Comparison of ENCODE assay signal across 8 cellular contexts in genomic region chr7:101245147-101245668, GRCh38. TPM values are rescaled to one million over a fixed set of nuclear protein-coding genes. Genes with fewer than 3 reads are reported as not detected.
DNase-seq lines count a peak whose midpoint lies in the region; ATAC-seq and TF ChIP-seq lines count a peak whose summit lies in the region.

No MANE protein-coding gene starts in this region.

- DNase-seq in NCI-H510A (lab: John Stamatoyannopoulos, UW) (peak; percentile 81), NCI-H510A treated with DMSO at 0.1 percent for 48 hours (lab: John Stamatoyannopoulos, UW) (no peak), activated B cell treated with CpG ODN at 0.5 μM for 24 hours (no peak), substantia nigra (lab: John Stamatoyannopoulos, UW) (peak in 1 of 49 donors; percentile 45), germinal center (ENCODE audit: low spot score) (no peak), NCI-H2196 (lab: John Stamatoyannopoulos, UW; ENCODE audit: unreplicated experiment) (no peak)

- H3K27me3 ChIP-seq in iPS-15b (ENCODE audit: control insufficient read depth, insufficient read depth, low read length) = no peaks in the 10 kb centered on the region

- H3K9me3 Mint-ChIP-seq in activated B cell treated with CpG ODN at 0.5 μM for 24 hours = no peaks in the 10 kb centered on the region

- ATAC-seq in activated B cell treated with CpG ODN at 0.5 μM for 24 hours (ENCODE audit: low read depth) (no peak), GM18861 (IDR thresholded peaks at IDR 0.05; ENCODE audit: unreplicated experiment) (no peak)

- CTCF ChIA-PET in activated B cell treated with CpG ODN at 0.5 μM for 24 hours (lab: Charles Lee) = interaction anchor here (0.9 to 4.9 kb wide), 4 partner anchors 28 to 106 kb away, joined by 3 to 55 read pairs (median 20); partner anchors contain the start of genes PLOD3 and ZNHIT1

- no peaks in the 10 kb centered on the region for H3K9me3 ChIP-seq in iPS-15b (ENCODE audit: control insufficient read depth, insufficient read depth, low read length)

- H3K4me1 ChIP-seq in iPS-15b (ENCODE audit: control insufficient read depth, insufficient read depth, low read length) = peaks cover 3% of the 10 kb centered on the region

- peak overlapping the region; percentile 100 for H3K4me3 ChIP-seq in iPS-15b (ENCODE audit: low read depth, low read length)

- intact Hi-C loops in activated B cell treated with CpG ODN at 0.5 μM for 24 hours (cut with micrococcal nuclease) = loop anchor here (2.0 kb wide), 3 partner anchors 38 to 76 kb away; partner anchors contain the start of gene IFT22

- peaks cover 46% of the 10 kb centered on the region for H3K4me1 Mint-ChIP-seq in activated B cell treated with CpG ODN at 0.5 μM for 24 hours

- H3K27ac ChIP-seq in substantia nigra (ENCODE audit: low read depth, low read length, poor library complexity, severe bottlenecking) = peak overlapping the region; percentile 100

- peak overlapping the region; percentile 95 for H3K4me3 Mint-ChIP-seq in activated B cell treated with CpG ODN at 0.5 μM for 24 hours

- no peak overlapping the region for H3K9ac ChIP-seq in iPS-15b (ENCODE audit: low read depth, low read length)

- H3K27ac Mint-ChIP-seq in activated B cell treated with CpG ODN at 0.5 μM for 24 hours = peak overlapping the region; percentile 95

- peaks cover 35% of the 10 kb centered on the region for H3K36me3 Mint-ChIP-seq in activated B cell treated with CpG ODN at 0.5 μM for 24 hours (ENCODE audit: low read depth)

- POLR2A ChIA-PET in activated B cell treated with CpG ODN at 0.5 μM for 24 hours (lab: Charles Lee) = interaction anchor here (0.6 to 3.0 kb wide), 4 partner anchors 28 to 1629 kb away, joined by 3 to 44 read pairs (median 6); partner anchors contain the start of genes PLOD3, SRRT, VGF and ZNHIT1

- no peak for TF ChIP-seq CTCF in activated B cell treated with CpG ODN at 0.5 μM for 24 hours (IDR thresholded peaks at IDR 0.05)

- peaks cover 8% of the 10 kb centered on the region for H3K36me3 ChIP-seq in iPS-15b (ENCODE audit: control insufficient read depth, insufficient read depth, low read length)

- H3K27me3 Mint-ChIP-seq in activated B cell treated with CpG ODN at 0.5 μM for 24 hours = no peaks in the 10 kb centered on the region

RNA-seq across cellular contexts. Expression of gene FIS1, which starts 0.3 kb away (rescaled TPM):
- 113 and 117 TPM in 2 replicates for total RNA-seq in activated B cell treated with CpG ODN at 0.5 μM for 24 hours

RNA-seq across cellular contexts. Expression of gene CLDN15, which starts 7.6 kb away (rescaled TPM):
- total RNA-seq in activated B cell treated with CpG ODN at 0.5 μM for 24 hours = 16.6 and 21.0 TPM in 2 replicates

RNA-seq across cellular contexts. Expression of gene ZNHIT1, which starts 27.2 kb away (rescaled TPM):
- total RNA-seq in activated B cell treated with CpG ODN at 0.5 μM for 24 hours = 37.6 and 43.4 TPM in 2 replicates

RNA-seq across cellular contexts. Expression of gene PLOD3, which starts 27.8 kb away (rescaled TPM):
- total RNA-seq in activated B cell treated with CpG ODN at 0.5 μM for 24 hours = 29.8 and 40.0 TPM in 2 replicates

RNA-seq across cellular contexts. Expression of gene MOGAT3, which starts 44.4 kb away (rescaled TPM):
- total RNA-seq in activated B cell treated with CpG ODN at 0.5 μM for 24 hours = not detected in 2 replicates
